Comparison of ENCODE assay signal across 36 cellular contexts in genomic region chr5:13307480-13307879, GRCh38.
"Had no signal": no experiment of that assay in that cellular context is flagged by ENCODE, and none has a peak within 500 bp of the region (broad histone marks: within the 10 kb centered on the region; RNA-seq: fewer than 3 reads in every experiment).

No MANE protein-coding gene starts in this region.

- H3K9me3 Mint-ChIP-seq: brain had no signal

- H3K27ac Mint-ChIP-seq: activated naive CD4-positive, alpha-beta T cell treated with anti-CD3 and anti-CD28 coated beads for 36 hours; activated naive CD4-positive, alpha-beta T cell treated with anti-CD3 and anti-CD28 coated beads, Interleukin-2, amount 10 ng/mL, durations not matched to agents 7 days and 5 days; activated naive CD4-positive, alpha-beta T cell treated with anti-CD3 and anti-CD28 coated beads, Interleukin-2, amount 50 U/mL, for 24 hours; activated naive CD4-positive, alpha-beta T cell treated with anti-CD3 and anti-CD28 coated beads, Interleukin-2, amount 50 U/mL, for 72 hours; activated naive CD8-positive, alpha-beta T cell; activated naive CD8-positive, alpha-beta T cell treated with anti-CD3 and anti-CD28 coated beads for 36 hours; activated naive CD8-positive, alpha-beta T cell treated with anti-CD3 and anti-CD28 coated beads, Interleukin-2, amount 10 ng/mL, durations not matched to agents 7 days and 5 days; activated naive CD8-positive, alpha-beta T cell treated with anti-CD3 and anti-CD28 coated beads, Interleukin-2, amount 50 U/mL, for 24 hours; activated T-cell treated with anti-CD3 and anti-CD28 coated beads, Interleukin-2, amount 50 U/mL, for 72 hours; activated T-helper 1 cell treated with anti-CD3 and anti-CD28 coated beads, Interleukin-12 subunit alpha, Interleukin-12 subunit beta, Interleukin-2, Interleukin-4 antibody, amounts not matched to agents 30 ng/mL and 10 ng/mL and 1 ng/mL, durations not matched to agents 14 hours and 24 hours and 36 hours; activated T-helper 17 cell treated with anti-CD3 and anti-CD28 coated beads, Interleukin-2, amount 50 U/mL, for 72 hours; activated T-helper 2 cell treated with anti-CD3 and anti-CD28 coated beads, Interferon-gamma antibody, Interleukin-2, Interleukin-4, amounts not matched to agents 10 μg/mL and 5 μg/mL and 100 μg/mL, durations not matched to agents 14 hours and 24 hours and 36 hours; brain had no signal

- H3K4me1 ChIP-seq: ascending aorta, body of pancreas, breast epithelium had no signal

- H3K27ac ChIP-seq: adrenal gland, ascending aorta, body of pancreas, brain microvascular endothelial cell, breast epithelium, cardiac muscle cell had no signal

- H3K4me3 Mint-ChIP-seq: activated naive CD4-positive, alpha-beta T cell treated with anti-CD3 and anti-CD28 coated beads for 36 hours; activated naive CD4-positive, alpha-beta T cell treated with anti-CD3 and anti-CD28 coated beads, Interleukin-2, amount 10 ng/mL, durations not matched to agents 7 days and 5 days; activated naive CD4-positive, alpha-beta T cell treated with anti-CD3 and anti-CD28 coated beads, Interleukin-2, amount 50 U/mL, for 24 hours; activated naive CD8-positive, alpha-beta T cell; activated naive CD8-positive, alpha-beta T cell treated with anti-CD3 and anti-CD28 coated beads for 36 hours; activated naive CD8-positive, alpha-beta T cell treated with anti-CD3 and anti-CD28 coated beads, Interleukin-2, amount 10 ng/mL, durations not matched to agents 7 days and 5 days; activated naive CD8-positive, alpha-beta T cell treated with anti-CD3 and anti-CD28 coated beads, Interleukin-2, amount 50 U/mL, for 24 hours; activated T-cell treated with anti-CD3 and anti-CD28 coated beads, Interleukin-2, amount 50 U/mL, for 4 hours; activated T-cell treated with anti-CD3 and anti-CD28 coated beads, Interleukin-2, amount 50 U/mL, for 72 hours; activated T-helper 1 cell treated with anti-CD3 and anti-CD28 coated beads, Interleukin-12 subunit alpha, Interleukin-12 subunit beta, Interleukin-2, Interleukin-4 antibody, amounts not matched to agents 30 ng/mL and 10 ng/mL and 1 ng/mL, durations not matched to agents 14 hours and 24 hours and 36 hours; activated T-helper 17 cell treated with anti-CD3 and anti-CD28 coated beads, Interleukin-2, amount 50 U/mL, for 72 hours; brain; central memory CD8-positive, alpha-beta T cell had no signal

- DNase-seq: activated effector memory CD4-positive, alpha-beta T cell treated with anti-CD3 and anti-CD28 coated beads, Interleukin-2, amount 50 U/mL, for 16 hours; activated effector memory CD4-positive, alpha-beta T cell treated with Interleukin-2 at 50 U/mL for 16 hours; activated gamma-delta T cell; activated gamma-delta T cell treated with Interleukin-2 at 50 U/mL for 16 hours; activated naive CD4-positive, alpha-beta T cell; activated naive CD4-positive, alpha-beta T cell treated with anti-CD3 and anti-CD28 coated beads for 36 hours; activated naive CD4-positive, alpha-beta T cell treated with anti-CD3 and anti-CD28 coated beads, Interleukin-2, amount 10 ng/mL, durations not matched to agents 7 days and 5 days; activated naive CD4-positive, alpha-beta T cell treated with anti-CD3 and anti-CD28 coated beads, Interleukin-2, amount 50 U/mL, for 16 hours; activated naive CD4-positive, alpha-beta T cell treated with Interleukin-2 at 50 U/mL for 16 hours; activated naive CD8-positive, alpha-beta T cell treated with anti-CD3 and anti-CD28 coated beads for 36 hours; activated naive CD8-positive, alpha-beta T cell treated with anti-CD3 and anti-CD28 coated beads, Interleukin-2, amount 10 ng/mL, durations not matched to agents 7 days and 5 days; activated naive CD8-positive, alpha-beta T cell treated with anti-CD3 and anti-CD28 coated beads, Interleukin-2, amount 50 U/mL, for 24 hours; activated T-cell treated with anti-CD3 and anti-CD28 coated beads, Interleukin-2, amount 50 U/mL, for 4 hours; activated T-cell treated with anti-CD3 and anti-CD28 coated beads, Interleukin-2, amount 50 U/mL, for 48 hours; activated T-cell treated with anti-CD3 and anti-CD28 coated beads, Interleukin-2, amount 50 U/mL, for 72 hours; adrenal gland; amniotic stem cell; amygdala; anterior cingulate cortex; aorta; body of pancreas; brain microvascular endothelial cell; caudate nucleus; central memory CD4-positive, alpha-beta T cell; cerebellar nuclear complex had no signal

- H3K36me3 Mint-ChIP-seq: activated naive CD4-positive, alpha-beta T cell treated with anti-CD3 and anti-CD28 coated beads, Interleukin-2, amount 10 ng/mL, durations not matched to agents 7 days and 5 days; activated naive CD4-positive, alpha-beta T cell treated with anti-CD3 and anti-CD28 coated beads, Interleukin-2, amount 50 U/mL, for 24 hours; activated naive CD4-positive, alpha-beta T cell treated with anti-CD3 and anti-CD28 coated beads, Interleukin-2, amount 50 U/mL, for 72 hours; activated naive CD8-positive, alpha-beta T cell; activated naive CD8-positive, alpha-beta T cell treated with anti-CD3 and anti-CD28 coated beads for 36 hours; activated naive CD8-positive, alpha-beta T cell treated with anti-CD3 and anti-CD28 coated beads, Interleukin-2, amount 10 ng/mL, durations not matched to agents 7 days and 5 days; brain had no signal

- H3K9me3 ChIP-seq: adrenal gland, ascending aorta, body of pancreas, breast epithelium had no signal

- H3K36me3 ChIP-seq: adrenal gland, ascending aorta, brain microvascular endothelial cell, breast epithelium, cardiac muscle cell had no signal

- H3K4me3 ChIP-seq: adrenal gland, ascending aorta, body of pancreas, breast epithelium, cardiac muscle cell had no signal

- H3K4me1 Mint-ChIP-seq: activated naive CD4-positive, alpha-beta T cell treated with anti-CD3 and anti-CD28 coated beads, Interleukin-2, amount 10 ng/mL, durations not matched to agents 7 days and 5 days; activated naive CD4-positive, alpha-beta T cell treated with anti-CD3 and anti-CD28 coated beads, Interleukin-2, amount 50 U/mL, for 24 hours; activated naive CD8-positive, alpha-beta T cell treated with anti-CD3 and anti-CD28 coated beads for 36 hours; activated naive CD8-positive, alpha-beta T cell treated with anti-CD3 and anti-CD28 coated beads, Interleukin-2, amount 10 ng/mL, durations not matched to agents 7 days and 5 days; activated naive CD8-positive, alpha-beta T cell treated with anti-CD3 and anti-CD28 coated beads, Interleukin-2, amount 50 U/mL, for 24 hours; activated T-helper 17 cell treated with anti-CD3 and anti-CD28 coated beads, Interleukin-2, amount 50 U/mL, for 72 hours; brain; central memory CD8-positive, alpha-beta T cell had no signal

- H3K27me3 ChIP-seq: adrenal gland, ascending aorta, body of pancreas, brain microvascular endothelial cell, breast epithelium, cardiac muscle cell had no signal

- H3K27me3 Mint-ChIP-seq: activated naive CD4-positive, alpha-beta T cell treated with anti-CD3 and anti-CD28 coated beads, Interleukin-2, amount 10 ng/mL, durations not matched to agents 7 days and 5 days; activated naive CD4-positive, alpha-beta T cell treated with anti-CD3 and anti-CD28 coated beads, Interleukin-2, amount 50 U/mL, for 24 hours; activated naive CD8-positive, alpha-beta T cell; activated naive CD8-positive, alpha-beta T cell treated with anti-CD3 and anti-CD28 coated beads for 36 hours; activated naive CD8-positive, alpha-beta T cell treated with anti-CD3 and anti-CD28 coated beads, Interleukin-2, amount 10 ng/mL, durations not matched to agents 7 days and 5 days; activated naive CD8-positive, alpha-beta T cell treated with anti-CD3 and anti-CD28 coated beads, Interleukin-2, amount 50 U/mL, for 24 hours; activated T-helper 17 cell treated with anti-CD3 and anti-CD28 coated beads, Interleukin-2, amount 50 U/mL, for 72 hours; central memory CD8-positive, alpha-beta T cell had no signal

- ATAC-seq: activated naive CD4-positive, alpha-beta T cell treated with anti-CD3 and anti-CD28 coated beads, Interleukin-2, amount 50 U/mL, for 72 hours; activated naive CD8-positive, alpha-beta T cell treated with anti-CD3 and anti-CD28 coated beads, Interleukin-2, amount 50 U/mL, for 24 hours; activated T-cell treated with anti-CD3 and anti-CD28 coated beads, Interleukin-2, amount 50 U/mL, for 4 hours; activated T-cell treated with anti-CD3 and anti-CD28 coated beads, Interleukin-2, amount 50 U/mL, for 72 hours; activated T-helper 17 cell treated with anti-CD3 and anti-CD28 coated beads, Interleukin-2, amount 50 U/mL, for 72 hours; body of pancreas had no signal
